16 cellular contexts compared by ENCODE assay signal in the genomic region with DNA sequence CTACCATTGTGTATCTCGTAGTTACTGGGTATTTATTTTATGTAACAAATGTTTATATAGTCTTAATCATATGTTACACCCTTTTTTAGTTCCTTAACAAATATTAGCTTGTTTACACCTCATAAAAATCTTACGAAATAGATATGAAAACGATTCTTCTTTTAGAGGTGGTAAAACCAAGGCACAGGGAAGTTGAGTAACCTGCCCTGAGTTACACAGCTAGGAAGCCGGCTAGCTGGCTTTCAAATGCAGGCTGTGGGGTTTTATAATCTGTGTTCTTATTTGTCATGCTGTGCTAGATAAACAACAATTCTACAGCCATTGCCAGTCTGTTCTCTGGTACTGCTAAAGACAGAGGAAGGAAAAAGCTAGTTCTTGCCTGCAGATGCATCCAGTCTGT.
A peak's percentile ranks its signal among the peaks of the same experiment; 100 is the strongest.
DNase-seq lines count a peak whose midpoint lies in the region; ATAC-seq, FAIRE-seq and TF ChIP-seq lines count a peak whose summit lies in the region.
"Had no signal": no experiment of that assay in that cellular context is flagged by ENCODE, and none has a peak within 500 bp of the region (broad histone marks: within the 10 kb centered on the region; RNA-seq: fewer than 3 reads in every experiment).

No MANE protein-coding gene starts in this region.

- BruUV-seq in PC-9 (replicated peaks; lab: Mats Ljungman, UMichigan), result no TSS peak

- H3K27ac ChIP-seq in PC-9, result peak overlapping the region; percentile 31
- H3K27ac ChIP-seq in epithelial cell of prostate, result no peak overlapping the region
- no peak overlapping the region for H3K27ac ChIP-seq in pancreas
- H3K27ac ChIP-seq in osteoblast (ENCODE audit: low read depth, low read length), result no peak overlapping the region
- H3K27ac ChIP-seq: Peyer's patch, SJSA1 had no signal

- peaks cover 42% of the 10 kb centered on the region for H3K4me1 ChIP-seq in PC-9 (replicated peaks; ENCODE audit: insufficient read depth)
- peaks cover 6 to 16% (median 10%) of the 10 kb centered on the region in 3 donors for H3K4me1 ChIP-seq in pancreas
- H3K4me1 ChIP-seq in osteoblast (ENCODE audit: insufficient read depth, low read length), result no peaks in the 10 kb centered on the region
- H3K4me1 ChIP-seq: SJSA1 had no signal

- H3K9me3 ChIP-seq in PC-9 (ENCODE audit: insufficient read depth, low read depth) (no peaks in the 10 kb centered on the region), pancreas (no peaks in the 10 kb centered on the region), osteoblast (ENCODE audit: low read depth, low read length) (no peaks in the 10 kb centered on the region)
- H3K9me3 ChIP-seq: Peyer's patch, SJSA1 had no signal

- H3K79me2 ChIP-seq in PC-9 (ENCODE audit: low read depth) (peaks cover 71% of the 10 kb centered on the region), osteoblast (ENCODE audit: insufficient read depth, low read length) (no peaks in the 10 kb centered on the region)

- H4K20me1 ChIP-seq in PC-9 (ENCODE audit: insufficient read depth), result 0 out of 2 replicates have a peak, but pooled peaks cover 11% of the 10 kb centered on the region
- no peaks in the 10 kb centered on the region for H4K20me1 ChIP-seq in osteoblast (ENCODE audit: insufficient read depth, low read length)

- CTCF ChIA-PET in PC-9 (lab: Charles Lee), result no interaction called here

- H3K27me3 ChIP-seq in PC-9 (ENCODE audit: insufficient read depth, low read depth) (no peaks in the 10 kb centered on the region), pancreas (no peaks in the 10 kb centered on the region), osteoblast (ENCODE audit: insufficient read depth, low read length) (peaks cover 2% of the 10 kb centered on the region)
- H3K27me3 ChIP-seq: Peyer's patch had no signal

- FAIRE-seq in pancreas (lab: Jason Lieb, UNC), result no peak
- FAIRE-seq: H54 had no signal

- H3K4me2 ChIP-seq in PC-9, result peak overlapping the region; percentile 41
- H3K4me2 ChIP-seq in osteoblast (ENCODE audit: insufficient read depth, low read length), result no peak overlapping the region

- intact Hi-C loops in PC-9 (cut with micrococcal nuclease; ENCODE audit: unreplicated experiment), result no loop called here
- intact Hi-C loops in pancreas (cut with DNase I), result no loop called here

- H3F3A ChIP-seq in PC-9 (ENCODE audit: insufficient read depth, low read depth), result peaks cover 28% of the 10 kb centered on the region

- H3K36me3 ChIP-seq in PC-9 (ENCODE audit: low read depth) (0 out of 2 replicates have a peak, but pooled peaks cover 19% of the 10 kb centered on the region), pancreas (no peaks in the 10 kb centered on the region), osteoblast (ENCODE audit: insufficient read depth, low read length) (no peaks in the 10 kb centered on the region)
- H3K36me3 ChIP-seq: Peyer's patch, SJSA1 had no signal

- H3K9me2 ChIP-seq in PC-9 (ENCODE audit: insufficient read depth), result no peaks in the 10 kb centered on the region

- H2AFZ ChIP-seq in PC-9 (no peak overlapping the region), osteoblast (ENCODE audit: low read length) (no peak overlapping the region)

- 33 to 40% methylated on average over 4 of the region's 4 CpGs for WGBS in pancreas, 2 donors

- H3K4me3 ChIP-seq in LNCaP clone FGC (ENCODE audit: low read depth, low read length), result no peak overlapping the region; the same call in 1 of the 2 replicates
- no peak overlapping the region for H3K4me3 ChIP-seq in PC-9
- H3K4me3 ChIP-seq in pancreas, result no peak overlapping the region
- no peak overlapping the region for H3K4me3 ChIP-seq in osteoblast (ENCODE audit: insufficient read depth, low read length)
- H3K4me3 ChIP-seq: Peyer's patch, SJSA1 had no signal

- POLR2A ChIA-PET in PC-9 (lab: Charles Lee; ENCODE audit: unreplicated experiment), result no interaction called here

- peak; percentile 41 to 77 (median 60) for ATAC-seq in pancreas

- no peak for TF ChIP-seq CTCF in LNCaP clone FGC (IDR thresholded peaks at IDR 0.05; ENCODE audit: control insufficient read depth, extremely low read depth, insufficient read depth)
- no peak for TF ChIP-seq CTCF in PC-9 (conservative IDR thresholded peaks at IDR 0.05)
- no peak for TF ChIP-seq CTCF in pancreas (IDR thresholded peaks at IDR 0.05)
- no peak for TF ChIP-seq CTCF in osteoblast (IDR thresholded peaks at IDR 0.05; ENCODE audit: extremely low read depth, low read depth, low read length)

- DNase-seq in LNCaP clone FGC (ENCODE audit: low read depth) (peak; percentile 83), PC-9 (peak in 1 of 2 experiments; percentile 91), epithelial cell of prostate (ENCODE audit: low read depth, low spot score) (peak; percentile 6), pancreas (no peak), CD1c-positive myeloid dendritic cell (ENCODE audit: extremely low spot score) (no peak), NCI-H82 treated with DMSO at 0.1 percent for 48 hours (lab: John Stamatoyannopoulos, UW; ENCODE audit: unreplicated experiment) (no peak), osteoblast (ENCODE audit: insufficient read length, low spot score, missing footprints) (no peak)
- DNase-seq: ACHN, DMS79 treated with DMSO at 0.1 percent for 48 hours, KG1, NCI-H1417 treated with DMSO at 0.1 percent for 48 hours, NCI-H187 treated with DMSO at 0.1 percent for 48 hours, NCI-H526, Peyer's patch had no signal

Comparison
In these comparisons a context has a peak if more than half of its experiments do, and no peak if none do; other contexts are left out.
1. DNase-seq: peak in LNCaP clone FGC (single experiment) and epithelial cell of prostate (single experiment); none in pancreas (0 of 6), CD1c-positive myeloid dendritic cell (single experiment), NCI-H82 treated with DMSO at 0.1 percent for 48 hours (single experiment) and osteoblast (single experiment).